In genomic region chr14:37181441-37181840, GRCh38 we compare ENCODE assay signal across 30 cellular contexts. TPM values are rescaled to one million over a fixed set of nuclear protein-coding genes. Genes with fewer than 3 reads are reported as not detected.
"Had no signal": no experiment of that assay in that cellular context is flagged by ENCODE, and none has a peak within 500 bp of the region (broad histone marks: within the 10 kb centered on the region; RNA-seq: fewer than 3 reads in every experiment).

No MANE protein-coding gene starts in this region.

- H2AFZ ChIP-seq: hepatocyte, neural progenitor cell had no signal

- DNase-seq: heart right ventricle; kidney glomerular epithelial cell; left cardiac atrium; left lung; lower lobe of right lung; mammary epithelial cell; mesenchymal stem cell; naive B cell; natural killer cell; nephron progenitor cell; occipital lobe; sigmoid colon; small intestine; spleen; stimulated activated CD4-positive, alpha-beta T cell treated with anti-CD3 and anti-CD28 coated beads, Interleukin-4, amount 100 ng/mL, for 24 hours; stimulated activated naive CD4-positive, alpha-beta T cell; tibial artery; trophoblast cell; upper lobe of right lung had no signal

- H3K4me3 Mint-ChIP-seq: mesothelial cell of epicardium; naive B cell; natural killer cell; nephron progenitor cell; neural progenitor cell; stimulated activated effector memory CD8-positive, alpha-beta T cell treated with anti-CD3 and anti-CD28 coated beads, Interleukin-12 subunit alpha, Interleukin-12 subunit beta, amount 100 ng/mL, for 72 hours; stimulated activated naive CD8-positive, alpha-beta T cell treated with anti-CD3 and anti-CD28 coated beads, Interleukin-15, Interleukin-2, amounts not matched to agents 100 ng/mL and 50 ng/mL, for 24 hours had no signal

- H3K4me1 Mint-ChIP-seq: mesothelial cell of epicardium; naive B cell; natural killer cell; nephron progenitor cell; neural progenitor cell; stimulated activated effector memory CD8-positive, alpha-beta T cell treated with anti-CD3 and anti-CD28 coated beads, Interleukin-12 subunit alpha, Interleukin-12 subunit beta, amount 100 ng/mL, for 72 hours had no signal

- H3K4me2 ChIP-seq: hepatocyte, neural progenitor cell had no signal

- H3K27ac ChIP-seq: heart right ventricle, hepatocyte, left lung, lower lobe of right lung, neural progenitor cell, neutrophil, right atrium auricular region, sigmoid colon, spleen, suprapubic skin, thoracic aorta, tibial artery, upper lobe of right lung had no signal

- H3K27me3 ChIP-seq: hepatocyte, left lung, neural progenitor cell, neutrophil, right atrium auricular region, sigmoid colon, spleen, suprapubic skin, tibial artery, upper lobe of right lung had no signal

- H3K9me3 Mint-ChIP-seq: neural progenitor cell had no signal

- H3K79me2 ChIP-seq: hepatocyte had no signal

- ATAC-seq: heart right ventricle; left cardiac atrium; left lung; lower lobe of right lung; natural killer cell; stimulated activated effector memory CD8-positive, alpha-beta T cell treated with anti-CD3 and anti-CD28 coated beads, Interleukin-12 subunit alpha, Interleukin-12 subunit beta, amount 100 ng/mL, for 72 hours; upper lobe of right lung had no signal

- H3K9me3 ChIP-seq: heart right ventricle, left lung, lower lobe of right lung, neutrophil, right atrium auricular region, sigmoid colon, spleen, suprapubic skin, thoracic aorta, tibial artery, upper lobe of right lung had no signal

- H3K36me3 ChIP-seq: heart right ventricle, left lung, lower lobe of right lung, neural progenitor cell, neutrophil, right atrium auricular region, sigmoid colon, spleen, suprapubic skin, thoracic aorta, tibial artery, upper lobe of right lung had no signal

- H3K36me3 Mint-ChIP-seq: mesothelial cell of epicardium; naive B cell; natural killer cell; neural progenitor cell; stimulated activated effector memory CD8-positive, alpha-beta T cell treated with anti-CD3 and anti-CD28 coated beads, Interleukin-12 subunit alpha, Interleukin-12 subunit beta, amount 100 ng/mL, for 72 hours had no signal

- H3K9ac ChIP-seq: neural progenitor cell had no signal

- H3K4me3 ChIP-seq: heart right ventricle, hepatocyte, left lung, lower lobe of right lung, neural progenitor cell, right atrium auricular region, sigmoid colon, spleen, suprapubic skin, thoracic aorta, tibial artery, upper lobe of right lung had no signal

- H3K27me3 Mint-ChIP-seq: naive B cell; stimulated activated naive CD8-positive, alpha-beta T cell treated with anti-CD3 and anti-CD28 coated beads, Interleukin-15, Interleukin-2, amounts not matched to agents 100 ng/mL and 50 ng/mL, for 24 hours had no signal

- H3K27ac Mint-ChIP-seq: mesothelial cell of epicardium; naive B cell; natural killer cell; nephron progenitor cell; neural progenitor cell; progenitor cell of endocrine pancreas; stimulated activated effector memory CD8-positive, alpha-beta T cell treated with anti-CD3 and anti-CD28 coated beads, Interleukin-12 subunit alpha, Interleukin-12 subunit beta, amount 100 ng/mL, for 72 hours; stimulated activated naive CD8-positive, alpha-beta T cell treated with anti-CD3 and anti-CD28 coated beads, Interleukin-15, Interleukin-2, amounts not matched to agents 100 ng/mL and 50 ng/mL, for 24 hours had no signal

- H3K4me1 ChIP-seq: heart right ventricle, left lung, lower lobe of right lung, neural progenitor cell, right atrium auricular region, sigmoid colon, spleen, suprapubic skin, tibial artery, upper lobe of right lung had no signal

RNA-seq across cellular contexts. Expression of gene SLC25A21, which starts 9.0 kb away (rescaled TPM):
- total RNA-seq: mononuclear cell, natural killer cell had no signal

RNA-seq across cellular contexts. Expression of gene MIPOL1, which starts 16.3 kb away (rescaled TPM):
- total RNA-seq: natural killer cell had no signal
